ENCODE assay signal across 20 cellular contexts in genomic region chr1:99777752-99778151, GRCh38.
"Had no signal": no experiment of that assay in that cellular context is flagged by ENCODE, and none has a peak within 500 bp of the region (broad histone marks: within the 10 kb centered on the region; RNA-seq: fewer than 3 reads in every experiment).

No MANE protein-coding gene starts in this region.

- DNase-seq: dermis blood vessel endothelial cell; esophagus squamous epithelium; foreskin melanocyte; heart left ventricle; hippocampal formation; left colon; left ventricle myocardium superior; mesenchymal stem cell; midbrain; retina; sigmoid colon; stimulated activated naive CD8-positive, alpha-beta T cell treated with anti-CD3 and anti-CD28 coated beads, Interleukin-15, Interleukin-2, amounts not matched to agents 100 U/mL and 50 U/mL, for 24 hours; thyroid gland had no signal

- H3K27ac ChIP-seq: esophagus squamous epithelium, heart left ventricle, parathyroid adenoma, prostate gland, sigmoid colon, skin epidermis, suprapubic skin, thyroid gland had no signal

- H3K4me1 ChIP-seq: esophagus squamous epithelium, parathyroid adenoma, prostate gland, sigmoid colon, suprapubic skin, thyroid gland had no signal

- H3K79me2 ChIP-seq: parathyroid adenoma had no signal

- H3K4me3 ChIP-seq: esophagus squamous epithelium, heart left ventricle, lung, prostate gland, sigmoid colon, skin epidermis, suprapubic skin, thyroid gland had no signal

- H3K27me3 ChIP-seq: esophagus squamous epithelium, sigmoid colon, suprapubic skin, thyroid gland had no signal

- FAIRE-seq: colon, urothelium cell line had no signal

- H2AFZ ChIP-seq: parathyroid adenoma had no signal

- H3K9ac ChIP-seq: parathyroid adenoma had no signal

- ATAC-seq: heart left ventricle; left colon; left ventricle myocardium superior; stimulated activated naive CD8-positive, alpha-beta T cell treated with anti-CD3 and anti-CD28 coated beads, Interleukin-15, Interleukin-2, amounts not matched to agents 100 U/mL and 50 U/mL, for 24 hours had no signal

- H3K36me3 ChIP-seq: esophagus squamous epithelium, heart left ventricle, prostate gland, sigmoid colon, suprapubic skin, thyroid gland had no signal

- H3K9me3 ChIP-seq: esophagus squamous epithelium, heart left ventricle, prostate gland, sigmoid colon, suprapubic skin, thyroid gland had no signal
